15 cellular contexts compared by ENCODE assay signal in the genomic region with DNA sequence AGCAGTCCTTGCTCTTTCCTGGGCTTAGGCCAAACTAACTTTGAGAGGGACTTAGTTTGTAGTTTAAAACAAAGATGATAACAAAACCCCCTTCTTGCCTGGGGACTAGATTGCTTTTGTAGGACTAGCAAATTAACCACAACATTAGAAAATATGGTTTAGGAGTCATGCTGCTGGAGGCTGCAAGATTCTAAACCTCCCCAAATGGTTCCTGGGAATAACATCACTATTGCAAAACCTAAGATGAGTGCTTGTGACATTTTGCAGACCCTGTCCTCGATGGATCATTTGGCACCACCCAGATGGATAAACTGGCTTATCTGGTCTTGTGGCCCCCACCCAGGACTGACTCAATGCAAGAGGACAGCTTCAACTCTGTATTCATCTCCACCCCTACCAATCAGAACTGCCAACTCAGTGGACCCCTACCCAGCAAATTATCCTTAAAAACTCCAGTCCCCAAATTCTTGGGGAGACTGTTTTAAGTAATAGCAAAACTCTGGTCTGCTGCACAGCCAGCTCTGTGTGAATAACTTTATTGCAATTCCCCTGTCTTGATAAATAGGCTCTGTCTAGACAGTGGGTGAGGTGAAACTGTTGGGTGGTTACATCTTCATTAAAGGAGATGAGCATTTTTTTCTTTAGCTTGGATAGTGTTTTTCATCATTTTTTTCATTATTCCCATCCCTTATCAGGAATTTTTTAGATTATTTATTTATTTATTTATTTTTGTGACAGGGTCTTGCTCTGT. TPM values are rescaled to one million over a fixed set of nuclear protein-coding genes. Genes with fewer than 3 reads are reported as not detected.
A peak's percentile ranks its signal among the peaks of the same experiment; 100 is the strongest.
DNase-seq lines count a peak whose midpoint lies in the region; ATAC-seq and TF ChIP-seq lines count a peak whose summit lies in the region.
"Had no signal": no experiment of that assay in that cellular context is flagged by ENCODE, and none has a peak within 500 bp of the region (broad histone marks: within the 10 kb centered on the region; RNA-seq: fewer than 3 reads in every experiment).

No MANE protein-coding gene starts in this region.

- H3K4me1 Mint-ChIP-seq in mesothelial cell of epicardium, result peaks cover 36% of the 10 kb centered on the region
- H3K4me1 Mint-ChIP-seq: CD8-positive, alpha-beta memory T cell had no signal

- no peaks in the 10 kb centered on the region for H3K27me3 Mint-ChIP-seq in mesothelial cell of epicardium (ENCODE audit: low read depth)
- H3K27me3 Mint-ChIP-seq: CD8-positive, alpha-beta memory T cell had no signal

- peak overlapping the region; percentile 64 for H3K27ac Mint-ChIP-seq in mesothelial cell of epicardium
- H3K27ac Mint-ChIP-seq: CD8-positive, alpha-beta memory T cell had no signal

- H3K4me3 Mint-ChIP-seq in mesothelial cell of epicardium, result no peak overlapping the region
- H3K4me3 Mint-ChIP-seq: CD8-positive, alpha-beta memory T cell had no signal

- DNase-seq in EH (ENCODE audit: low read depth), result peak; percentile 8
- peak; percentile 54 for DNase-seq in RPMI7951 (ENCODE audit: low read depth)
- no peak for DNase-seq in left cardiac atrium
- DNase-seq in mesothelial cell of epicardium (ENCODE audit: low spot score in 2 of 2, unreplicated experiment in 2 of 2), result no peak
- no peak for DNase-seq in glomerular visceral epithelial cell (ENCODE audit: extremely low spot score)
- no peak for DNase-seq in cerebellum (ENCODE audit: low spot score)
- DNase-seq in epidermal melanocyte (ENCODE audit: insufficient read length, low spot score), result no peak
- DNase-seq: CD8-positive, alpha-beta memory T cell; KG1; NCI-H1092 treated with DMSO at 0.1 percent for 48 hours; NCI-H1436 treated with DMSO at 0.1 percent for 48 hours; NCI-H2029; NCI-H226; NCI-H510A treated with DMSO at 0.1 percent for 48 hours; NCI-H748 treated with DMSO at 0.1 percent for 48 hours had no signal

- TF ChIP-seq CTCF in mesothelial cell of epicardium (IDR thresholded peaks at IDR 0.05; ENCODE audit: unreplicated experiment), result no peak

- ATAC-seq in left cardiac atrium, result peak; percentile 42 to 54

- H3K36me3 Mint-ChIP-seq in mesothelial cell of epicardium, result no peaks in the 10 kb centered on the region
- H3K36me3 Mint-ChIP-seq: CD8-positive, alpha-beta memory T cell had no signal

- intact Hi-C loops in left cardiac atrium (cut with DNase I), result no loop called here

- no peaks in the 10 kb centered on the region for H3K9me3 Mint-ChIP-seq in mesothelial cell of epicardium
- H3K9me3 Mint-ChIP-seq: CD8-positive, alpha-beta memory T cell had no signal

RNA-seq across cellular contexts. Expression of a gene that starts 58.9 kb away (rescaled TPM):
- 120 and 129 TPM in 2 replicates for total RNA-seq in RPMI7951 (2014; rRNA removed; shearing (Covaris generic))
- total RNA-seq in left cardiac atrium (100 to 1,000 TPM; 329 to 332 TPM), mesothelial cell of epicardium (265 to 281 TPM (median 271 TPM) in 3 replicates), cerebellum (281 TPM)

Comparison
In these comparisons a context has a peak if more than half of its experiments do, and no peak if none do; other contexts are left out.
1. DNase-seq: peak in EH (single experiment) and RPMI7951 (single experiment); none in left cardiac atrium (single experiment), mesothelial cell of epicardium (0 of 2), glomerular visceral epithelial cell (single experiment), cerebellum (single experiment) and epidermal melanocyte (single experiment).